In the genomic region with DNA sequence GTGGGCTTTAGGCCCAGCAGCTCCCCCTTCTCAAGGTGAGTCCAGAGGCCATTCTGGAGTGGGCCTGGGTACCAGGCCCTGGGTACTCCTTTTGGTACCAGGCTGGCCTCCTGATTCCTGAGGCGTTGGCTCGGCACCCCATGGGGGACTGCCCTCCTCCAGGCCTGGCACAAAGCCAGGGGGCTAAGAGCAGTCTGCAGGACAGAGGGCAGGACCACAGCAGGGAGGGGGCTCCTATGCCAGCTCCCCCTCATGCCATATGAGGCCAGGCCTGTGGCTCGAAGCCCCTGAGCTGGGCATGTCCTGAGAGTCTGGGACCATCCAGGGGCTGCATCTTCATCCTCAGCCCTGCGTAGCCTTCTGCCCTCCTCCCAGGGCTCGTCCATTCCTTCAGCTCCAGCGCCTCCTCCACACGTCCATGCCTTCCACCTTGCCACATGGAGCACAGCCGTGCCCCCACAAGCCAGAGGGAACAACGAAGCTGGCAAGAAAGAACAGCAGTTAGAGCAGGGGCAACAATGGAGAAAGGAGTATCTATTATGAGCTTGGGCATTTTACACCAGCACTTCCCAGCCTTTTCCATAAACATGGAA, we compare ENCODE assay signal across 1 cellular context.
TF ChIP-seq lines count a peak whose summit lies in the region.

No MANE protein-coding gene starts in this region.

TF ChIP-seq in neural cell, 6 proteins besides CTCF, POLR2A, EP300 and RAD21 (continued from another document):
- no peak for TF ChIP-seq TAF1 (IDR thresholded peaks at IDR 0.05; ENCODE audit: low read depth)
